In genomic region chr14:74500417-74501134, GRCh38 we compare ENCODE assay signal across 1 cellular context.
TF ChIP-seq lines count a peak whose summit lies in the region.

No MANE protein-coding gene starts in this region.

TF ChIP-seq in HepG2, 621 proteins besides CTCF, POLR2A, EP300 and RAD21:
- TF ChIP-seq ZFP36L2 (CRISPR knock-in tag; IDR thresholded peaks at IDR 0.05) (no peak), SP5 (CRISPR knock-in tag; IDR thresholded peaks at IDR 0.05; ENCODE audit: borderline replicate concordance, low read depth) (no peak)
